Comparison of ENCODE assay signal across 8 cellular contexts in the genomic region with DNA sequence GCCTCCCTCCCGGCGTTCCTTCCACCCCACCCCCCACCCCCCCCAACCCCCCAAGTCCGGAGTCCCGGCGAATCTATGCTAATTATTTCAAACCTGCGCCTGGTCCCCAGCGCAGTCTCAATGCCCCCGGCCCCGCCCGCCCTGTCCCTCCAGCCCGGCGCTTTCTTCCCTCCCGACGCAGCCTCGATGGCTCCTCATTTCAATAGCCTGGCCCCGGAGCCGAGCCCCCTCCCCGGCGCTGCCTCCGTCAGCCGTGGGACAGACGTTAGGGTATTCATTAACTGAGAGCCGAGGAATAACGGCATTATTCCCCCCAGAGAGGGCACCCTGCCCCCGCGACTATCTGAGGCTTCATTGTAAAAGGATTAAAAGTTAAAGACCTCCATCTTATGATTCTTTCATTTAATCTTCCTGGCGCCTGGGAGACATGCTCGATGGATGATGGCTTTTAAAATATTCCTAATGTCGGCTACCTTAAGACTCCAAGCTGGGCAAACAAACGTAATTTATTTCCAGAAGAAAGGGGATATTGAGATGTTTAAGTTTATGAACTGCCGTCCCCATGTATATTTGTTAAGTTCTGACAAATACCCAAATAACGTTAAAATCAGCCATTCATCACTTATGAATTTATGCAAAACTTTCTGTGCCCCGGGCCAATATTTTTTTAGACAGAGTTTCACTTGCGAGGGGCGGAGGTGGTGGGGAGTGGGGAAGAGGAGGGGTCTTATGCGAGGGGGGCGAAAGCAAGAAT. TPM values are rescaled to one million over a fixed set of nuclear protein-coding genes. Genes with fewer than 3 reads are reported as not detected.
A peak's percentile ranks its signal among the peaks of the same experiment; 100 is the strongest.
DNase-seq lines count a peak whose midpoint lies in the region; ATAC-seq and TF ChIP-seq lines count a peak whose summit lies in the region.

No MANE protein-coding gene starts in this region.

- peaks cover 19% of the 10 kb centered on the region for H4K20me1 ChIP-seq in neural progenitor cell (ENCODE audit: low read depth)

- no peak for TF ChIP-seq POLR2A in breast epithelium (IDR thresholded peaks at IDR 0.05)

- H3K27me3 Mint-ChIP-seq in CD14-positive monocyte (ENCODE audit: low read depth in 3 of 3): peaks cover 53 to 67% (median 55%) of the 10 kb centered on the region in 3 donors
- H3K27me3 Mint-ChIP-seq in neural progenitor cell (ENCODE audit: insufficient read depth, low read depth): peaks cover 8% of the 10 kb centered on the region

- no peak for TF ChIP-seq CTCF in CD14-positive monocyte (IDR thresholded peaks at IDR 0.05)
- no peak for TF ChIP-seq CTCF in breast epithelium (IDR thresholded peaks at IDR 0.05)
- TF ChIP-seq CTCF in neural progenitor cell (IDR thresholded peaks at IDR 0.05): no peak

- H3K27ac Mint-ChIP-seq in CD14-positive monocyte (no peak overlapping the region), neural progenitor cell (peak overlapping the region; percentile 84)

- no peak for DNase-seq in CD14-positive monocyte (ENCODE audit: low spot score)
- no peak for DNase-seq in breast epithelium (ENCODE audit: low spot score in 2 of 2)
- peak; percentile 67 for DNase-seq in neural progenitor cell (ENCODE audit: low spot score)
- DNase-seq in HuH-7 (ENCODE audit: low spot score): no peak
- DNase-seq in DMS79 (lab: John Stamatoyannopoulos, UW): no peak
- DNase-seq in anterior cingulate cortex (lab: John Stamatoyannopoulos, UW): no peak

- H3K4me1 Mint-ChIP-seq in CD14-positive monocyte: peaks cover 61% of the 10 kb centered on the region
- H3K4me1 Mint-ChIP-seq in neural progenitor cell: peaks cover 37% of the 10 kb centered on the region

- H3K9me3 Mint-ChIP-seq in CD14-positive monocyte (peaks cover 0 to 22% (median 6%) of the 10 kb centered on the region in 7 donors), neural progenitor cell (no peaks in the 10 kb centered on the region)

- intact Hi-C loops in CD14-positive monocyte (cut with micrococcal nuclease) (no loop called here), breast epithelium (cut with DNase I; ENCODE audit: low total_unique reads) (no loop called here)

- H3K27me3 ChIP-seq in HUES6 (ENCODE audit: control insufficient read depth, insufficient read depth, low read length) (peaks cover 70% of the 10 kb centered on the region), breast epithelium (peaks cover 0 to 55% of the 10 kb centered on the region in 2 donors), neural progenitor cell (peaks cover 70% of the 10 kb centered on the region)

- no peaks in the 10 kb centered on the region for H3K79me2 ChIP-seq in neural progenitor cell (ENCODE audit: low read depth)

- H3K9ac ChIP-seq in HUES6 (ENCODE audit: low read length) (peak overlapping the region; percentile 38), neural progenitor cell (no peak overlapping the region)

- peak overlapping the region; percentile 64 for H2AFZ ChIP-seq in neural progenitor cell (replicated peaks)

- H3K36me3 Mint-ChIP-seq in CD14-positive monocyte: peaks cover 5 to 7% of the 10 kb centered on the region in 2 donors
- no peaks in the 10 kb centered on the region for H3K36me3 Mint-ChIP-seq in neural progenitor cell

- H3K27ac ChIP-seq in HUES6 (ENCODE audit: low read depth, low read length) (no peak overlapping the region), breast epithelium (peak overlapping the region in 1 of 2 donors; percentile 43), neural progenitor cell (no peak overlapping the region)

- H3K36me3 ChIP-seq in HUES6 (ENCODE audit: control insufficient read depth, insufficient read depth, low read length) (no peaks in the 10 kb centered on the region), breast epithelium (no peaks in the 10 kb centered on the region), neural progenitor cell (no peaks in the 10 kb centered on the region)

- H3K4me3 Mint-ChIP-seq in CD14-positive monocyte (peak overlapping the region; percentile 67 to 87), neural progenitor cell (peak overlapping the region; percentile 92)

- no peak for ATAC-seq in GM19035 (IDR thresholded peaks at IDR 0.05; ENCODE audit: unreplicated experiment)

- H3F3A ChIP-seq in neural progenitor cell (ENCODE audit: low read depth): peaks cover 49% of the 10 kb centered on the region

- peak overlapping the region; percentile 95 for H3K4me2 ChIP-seq in neural progenitor cell

- H3K4me3 ChIP-seq in HUES6 (ENCODE audit: low read depth, low read length) (peak overlapping the region; percentile 90), breast epithelium (peak overlapping the region; percentile 13 to 62 (median 61)), neural progenitor cell (peak overlapping the region; percentile 63)

- H3K4me1 ChIP-seq in HUES6 (ENCODE audit: control insufficient read depth, insufficient read depth, low read length) (peaks cover 18% of the 10 kb centered on the region), breast epithelium (peaks cover 11% of the 10 kb centered on the region in 2 donors), neural progenitor cell (peaks cover 30% of the 10 kb centered on the region)

- H3K9me3 ChIP-seq in HUES6 (ENCODE audit: control insufficient read depth, insufficient read depth, low read depth, low read length) (no peaks in the 10 kb centered on the region), breast epithelium (no peaks in the 10 kb centered on the region), neural progenitor cell (ENCODE audit: low read depth) (no peaks in the 10 kb centered on the region)

RNA-seq across cellular contexts. Expression of gene NOG, which starts 3.4 kb away (rescaled TPM):
- under 1 TPM in 1 of 2 donors, not detected in 1; 0.11 TPM for polyA plus RNA-seq in CD14-positive monocyte
- 1 to 10 TPM in 1 of 3 donors, under 1 TPM in 2; 0.48 to 1.6 (median 0.88) TPM for total RNA-seq in breast epithelium
- total RNA-seq in neural progenitor cell (ENCODE audit: low replicate concordance): 0.34 and 2.4 TPM in 2 replicates
